Comparison of ENCODE assay signal across 13 cellular contexts in the genomic region with DNA sequence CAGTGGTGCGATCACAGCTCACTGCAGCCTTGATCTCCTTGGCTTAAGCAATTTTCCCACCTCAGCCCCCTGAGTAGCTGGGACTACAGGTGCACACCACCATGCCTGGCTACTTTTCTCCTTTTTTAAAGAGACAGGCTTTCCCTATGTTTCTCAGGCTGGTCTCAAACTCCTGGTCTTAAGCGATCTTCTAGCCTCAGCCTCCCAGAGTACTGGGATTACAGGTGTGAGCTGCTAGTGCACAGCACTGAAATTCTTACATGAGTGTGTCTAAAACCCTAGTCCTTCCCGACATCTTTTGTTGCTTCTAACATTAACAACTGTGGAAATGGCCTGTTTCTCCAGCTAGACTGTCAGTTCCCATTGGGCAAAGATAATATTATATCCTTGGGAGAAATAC. TPM values are rescaled to one million over a fixed set of nuclear protein-coding genes. Genes with fewer than 3 reads are reported as not detected.
DNase-seq lines count a peak whose midpoint lies in the region; ATAC-seq and TF ChIP-seq lines count a peak whose summit lies in the region.
"Had no signal": no experiment of that assay in that cellular context is flagged by ENCODE, and none has a peak within 500 bp of the region (broad histone marks: within the 10 kb centered on the region; RNA-seq: fewer than 3 reads in every experiment).

No MANE protein-coding gene starts in this region.

- TF ChIP-seq CTCF in endodermal cell (conservative IDR thresholded peaks at IDR 0.05) (no peak), nephron (IDR thresholded peaks at IDR 0.05; ENCODE audit: unreplicated experiment in 3 of 3) (no peak), vagina (IDR thresholded peaks at IDR 0.05) (no peak)

- no peak overlapping the region for H3K27ac ChIP-seq in CD8-positive, alpha-beta memory T cell (ENCODE audit: low read depth, low read length)
- H3K27ac ChIP-seq in HUES64 (ENCODE audit: low read depth, low read length) (peak overlapping the region; percentile 93; the same call in 1 of the 2 replicates), endodermal cell (ENCODE audit: low read depth, low read length) (no peak overlapping the region), vagina (no peak overlapping the region)

- 22% methylated on average over 3 of the region's 3 CpGs for WGBS in HUES64
- 46 to 53% methylated on average over 3 of the region's 3 CpGs for WGBS in endodermal cell (ENCODE audit: insufficient coverage in 1 of 2, insufficient read length in 1 of 2), 2 experiments

- peak overlapping the region in 3 of 7 donors; percentile 12 to 80 (median 23) for H3K4me3 Mint-ChIP-seq in CD8-positive, alpha-beta memory T cell
- H3K4me3 Mint-ChIP-seq in endodermal cell (peak overlapping the region; percentile 98), nephron (peak overlapping the region; percentile 75 to 95 (median 89))

- peak overlapping the region in 5 of 8 donors; percentile 3 to 66 (median 32) for H3K27ac Mint-ChIP-seq in CD8-positive, alpha-beta memory T cell
- peak overlapping the region; percentile 69 for H3K27ac Mint-ChIP-seq in endodermal cell
- peak overlapping the region in 2 of 3 experiments; percentile 55 to 67 for H3K27ac Mint-ChIP-seq in nephron
- H3K27ac Mint-ChIP-seq: stimulated activated naive CD8-positive, alpha-beta T cell treated with anti-CD3 and anti-CD28 coated beads, Interleukin-15, amount 100 ng/mL, for 72 hours had no signal

- no peaks in the 10 kb centered on the region for H3K36me3 ChIP-seq in CD8-positive, alpha-beta memory T cell (ENCODE audit: insufficient read depth, low read length)
- H3K36me3 ChIP-seq in HUES64 (ENCODE audit: insufficient read depth, low read length) (no peaks in the 10 kb centered on the region; the same call in 1 of the 2 replicates), endodermal cell (ENCODE audit: control insufficient read depth, insufficient read depth, low read length) (no peaks in the 10 kb centered on the region), vagina (no peaks in the 10 kb centered on the region)

- no peak overlapping the region for H3K4me3 ChIP-seq in CD8-positive, alpha-beta memory T cell (ENCODE audit: low read length)
- H3K4me3 ChIP-seq in HUES64 (ENCODE audit: low read length) (peak overlapping the region; percentile 94), endodermal cell (ENCODE audit: low read length) (peak overlapping the region; percentile 94), vagina (no peak overlapping the region)

- ATAC-seq in GM21576 (IDR thresholded peaks at IDR 0.05; ENCODE audit: unreplicated experiment), result no peak
- ATAC-seq: stimulated activated naive CD8-positive, alpha-beta T cell treated with anti-CD3 and anti-CD28 coated beads, Interleukin-15, amount 100 ng/mL, for 72 hours had no signal

- CTCF ChIA-PET in CD8-positive, alpha-beta memory T cell (lab: Charles Lee), result no interaction called here

- DNase-seq in CD8-positive, alpha-beta memory T cell, result no peak
- DNase-seq in endodermal cell (peak; percentile 50), UCSD-AML1 (lab: John Stamatoyannopoulos, UW; ENCODE audit: unreplicated experiment) (no peak), HuH-7 (ENCODE audit: low spot score) (no peak), vagina (ENCODE audit: extremely low spot score in 2 of 2) (no peak)
- DNase-seq: immature natural killer cell; NCI-H1930; NK-92 treated with Interleukin-12 subunit alpha and Interleukin-12 subunit beta, amount 100 ng/mL, for 24 hours; stimulated activated CD4-positive, alpha-beta T cell treated with anti-CD3 and anti-CD28 coated beads, Interleukin-4, amount 100 ng/mL, for 24 hours; stimulated activated naive CD8-positive, alpha-beta T cell treated with anti-CD3 and anti-CD28 coated beads, Interleukin-15, amount 100 ng/mL, for 72 hours had no signal

- H3K27me3 Mint-ChIP-seq in CD8-positive, alpha-beta memory T cell, result no peaks in the 10 kb centered on the region
- H3K27me3 Mint-ChIP-seq in endodermal cell (ENCODE audit: insufficient read depth) (no peaks in the 10 kb centered on the region), nephron (ENCODE audit: low read depth) (no peaks in the 10 kb centered on the region)
- H3K27me3 Mint-ChIP-seq: stimulated activated naive CD8-positive, alpha-beta T cell treated with anti-CD3 and anti-CD28 coated beads, Interleukin-15, amount 100 ng/mL, for 72 hours had no signal

- no peaks in the 10 kb centered on the region for H3K27me3 ChIP-seq in CD8-positive, alpha-beta memory T cell (ENCODE audit: insufficient read depth, low read length, poor library complexity, severe bottlenecking)
- H3K27me3 ChIP-seq in HUES64 (ENCODE audit: insufficient read depth, low read length) (no peaks in the 10 kb centered on the region), endodermal cell (ENCODE audit: control insufficient read depth, insufficient read depth, low read length, poor library complexity, severe bottlenecking) (no peaks in the 10 kb centered on the region), vagina (no peaks in the 10 kb centered on the region)

- no peaks in the 10 kb centered on the region for H3K9me3 Mint-ChIP-seq in CD8-positive, alpha-beta memory T cell
- H3K9me3 Mint-ChIP-seq in endodermal cell, result no peaks in the 10 kb centered on the region
- no peaks in the 10 kb centered on the region for H3K9me3 Mint-ChIP-seq in nephron
- H3K9me3 Mint-ChIP-seq: immature natural killer cell had no signal

- peaks cover 69 to 91% (median 83%) of the 10 kb centered on the region in 3 donors for H3K4me1 Mint-ChIP-seq in CD8-positive, alpha-beta memory T cell
- H3K4me1 Mint-ChIP-seq in endodermal cell (peaks cover 63% of the 10 kb centered on the region), nephron (peaks cover 68% of the 10 kb centered on the region)

- no peak for TF ChIP-seq POLR2A in vagina (IDR thresholded peaks at IDR 0.05)

- peaks cover 0 to 19% (median 7%) of the 10 kb centered on the region in 3 donors for H3K36me3 Mint-ChIP-seq in CD8-positive, alpha-beta memory T cell
- H3K36me3 Mint-ChIP-seq in endodermal cell (ENCODE audit: low read depth) (no peaks in the 10 kb centered on the region), nephron (ENCODE audit: low read depth) (peaks cover 9% of the 10 kb centered on the region)

- intact Hi-C loops in vagina (cut with DNase I), result no loop called here

- peak overlapping the region; percentile 95 for H3K9ac ChIP-seq in HUES64 (ENCODE audit: low read depth, low read length)
- H3K9ac ChIP-seq in endodermal cell (ENCODE audit: extremely low read depth, low read length, poor library complexity, severe bottlenecking), result no peak overlapping the region

- peaks cover 47% of the 10 kb centered on the region for H3K4me1 ChIP-seq in CD8-positive, alpha-beta memory T cell (ENCODE audit: insufficient read depth, low read length)
- H3K4me1 ChIP-seq in HUES64 (ENCODE audit: insufficient read depth, low read length) (peaks cover 47% of the 10 kb centered on the region), endodermal cell (ENCODE audit: control insufficient read depth, insufficient read depth, low read length) (no peaks in the 10 kb centered on the region), vagina (peaks cover 61% of the 10 kb centered on the region)

- POLR2A ChIA-PET in CD8-positive, alpha-beta memory T cell (lab: Charles Lee), result interaction anchor here (0.6 kb wide), 1 partner anchor 191 kb away, joined by 3 read pairs; no protein-coding TSS in a partner anchor

- H3K9me3 ChIP-seq in CD8-positive, alpha-beta memory T cell (ENCODE audit: low read length), result no peaks in the 10 kb centered on the region
- H3K9me3 ChIP-seq in HUES64 (ENCODE audit: insufficient read depth, low read depth, low read length) (no peaks in the 10 kb centered on the region), endodermal cell (ENCODE audit: control insufficient read depth, low read length) (no peaks in the 10 kb centered on the region), vagina (no peaks in the 10 kb centered on the region)

RNA-seq across cellular contexts. Expression of a gene that starts 2.9 kb away (rescaled TPM):
- total RNA-seq in CD8-positive, alpha-beta memory T cell, result 10 to 100 TPM; 59.2 to 59.8 TPM
- polyA plus RNA-seq in CD8-positive, alpha-beta memory T cell, result 131 TPM
- 378 TPM for polyA plus RNA-seq in HUES64 (2013, experiment 1 of 2)
- 401 TPM for polyA plus RNA-seq in HUES64 (2013, experiment 2 of 2)
- total RNA-seq in endodermal cell (100 to 1,000 TPM; 104 to 136 TPM), vagina (78.6 TPM)
- 118 TPM for polyA plus RNA-seq in endodermal cell (2013, experiment 1 of 2)
- polyA plus RNA-seq in endodermal cell (2013, experiment 2 of 2), result 86.8 TPM

Comparison
In these comparisons a context has a peak if more than half of its experiments do, and no peak if none do; other contexts are left out.
1. H3K4me3 ChIP-seq: peak in HUES64 (single experiment) and endodermal cell (single experiment); none in CD8-positive, alpha-beta memory T cell (single experiment) and vagina (0 of 2).
2. Peak in every context shown above with its lines, with median percentiles within 50 percentile points of each other: H3K27ac Mint-ChIP-seq.